Comparison of ENCODE assay signal across 24 cellular contexts in the genomic region with DNA sequence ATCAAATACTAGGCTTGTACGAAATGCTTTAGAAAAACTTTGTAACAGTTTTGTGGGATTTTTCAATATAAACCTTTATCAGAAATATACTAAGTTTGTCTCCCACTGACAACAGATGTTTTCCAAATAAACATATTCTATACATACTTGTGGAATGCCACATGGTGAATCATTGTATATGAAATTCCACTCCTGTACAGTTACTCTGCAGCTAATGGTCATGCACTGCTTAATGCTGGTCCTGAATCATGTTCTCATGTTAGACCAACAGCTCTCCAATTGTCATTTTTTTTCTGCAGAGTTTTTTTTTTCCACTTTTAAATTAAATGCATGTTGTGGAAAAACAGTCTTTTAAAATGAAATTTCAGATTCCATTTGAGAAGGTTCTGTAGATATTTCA.
DNase-seq lines count a peak whose midpoint lies in the region; ATAC-seq, FAIRE-seq and TF ChIP-seq lines count a peak whose summit lies in the region.
"Had no signal": no experiment of that assay in that cellular context is flagged by ENCODE, and none has a peak within 500 bp of the region (broad histone marks: within the 10 kb centered on the region; RNA-seq: fewer than 3 reads in every experiment).

No MANE protein-coding gene starts in this region.

- 0% methylated on average over 1 of the region's 1 CpG for WGBS in K562 (ENCODE audit: insufficient coverage, low coverage, missing lambda C conversion rate)

- no peaks in the 10 kb centered on the region for H4K20me1 ChIP-seq in K562 (replicated peaks; ENCODE audit: control insufficient read depth, insufficient read depth, low read length)

- H3K9ac ChIP-seq in K562 (ENCODE audit: insufficient read depth in 1 of 2, low read depth in 2 of 2, low read length in 2 of 2) = no peak overlapping the region

- H3K4me2 ChIP-seq in K562 (ENCODE audit: insufficient read depth, low read length) = no peak overlapping the region

- peak; percentile 19 for FAIRE-seq in K562 (lab: Jason Lieb, UNC)
- FAIRE-seq: GM12892 had no signal

- no peak overlapping the region for H2AFZ ChIP-seq in K562 (ENCODE audit: low read depth, low read length)

- CTCF ChIA-PET in K562 (lab: Yijun Ruan, JAX; ENCODE audit: low intra/inter-chr PET ratio) = no interaction called here

- in situ Hi-C loops in K562 (cut with MboI) = no loop called here

- H3K4me3 ChIP-seq in MG63 (no peak overlapping the region), K562 (no peak overlapping the region)
- H3K4me3 ChIP-seq: HAP-1, prostate gland, vagina had no signal

- no peaks in the 10 kb centered on the region for H3K79me2 ChIP-seq in K562 (ENCODE audit: control insufficient read depth, insufficient read depth, low read length)

- ATAC-seq in K562 = no peak
- ATAC-seq in HG03139 (IDR thresholded peaks at IDR 0.05; ENCODE audit: unreplicated experiment) = no peak
- ATAC-seq: effector memory CD8-positive, alpha-beta T cell; WTC11 had no signal

- H3K9me3 ChIP-seq in MG63 (no peaks in the 10 kb centered on the region), K562 (replicated peaks; ENCODE audit: control insufficient read depth, insufficient read depth, low read depth, low read length) (no peaks in the 10 kb centered on the region; the same call in 1 of the 2 replicates)
- H3K9me3 ChIP-seq: HAP-1, prostate gland, vagina had no signal

- H3K36me3 ChIP-seq in MG63 (no peaks in the 10 kb centered on the region), K562 (ENCODE audit: control insufficient read depth, insufficient read depth, low read length) (no peaks in the 10 kb centered on the region)
- H3K36me3 ChIP-seq: HAP-1, prostate gland, vagina had no signal

- no peak for TF ChIP-seq CTCF in K562 (IDR thresholded peaks at IDR 0.05 in 2 of 3, conservative IDR thresholded peaks at IDR 0.05 in 1 of 3; ENCODE audit: insufficient read depth in 2 of 3, low read depth in 1 of 3, low read length in 3 of 3)

- no peak for TF ChIP-seq POLR2A in K562 (conservative IDR thresholded peaks at IDR 0.05)

- DNase-seq in EL = peak; percentile 57
- DNase-seq in MG63 = peak; percentile 22
- no peak for DNase-seq in K562 (ENCODE audit: extremely low read depth in 1 of 4, low spot score in 3 of 4)
- DNase-seq in hepatic stellate cell (ENCODE audit: low spot score) = peak; percentile 8
- no peak for DNase-seq in T-helper 9 cell
- DNase-seq in activated T-cell treated with anti-CD3 and anti-CD28 coated beads, Interleukin-2, amount 50 U/mL, for 1 hour = no peak
- no peak for DNase-seq in NCI-H345 treated with DMSO at 0.1 percent for 48 hours (lab: John Stamatoyannopoulos, UW; ENCODE audit: unreplicated experiment)
- DNase-seq: activated CD4-positive, alpha-beta memory T cell treated with anti-CD3 and anti-CD28 coated beads, Interleukin-2, amount 10 ng/mL, durations not matched to agents 7 days and 5 days; activated naive CD4-positive, alpha-beta T cell treated with Interleukin-2 at 50 U/mL for 16 hours; activated T-cell treated with anti-CD3 and anti-CD28 coated beads, Interleukin-2, amount 50 U/mL, for 24 hours; aorta; effector memory CD8-positive, alpha-beta T cell; NCI-H2029 treated with DMSO at 0.1 percent for 48 hours; NCI-H510A; SHP77; stimulated activated CD4-positive, alpha-beta T cell treated with anti-CD3 and anti-CD28 coated beads, Interleukin-4, amount 100 ng/mL, for 4 hours; T-helper 1 cell had no signal

- H3K9me1 ChIP-seq in K562 (ENCODE audit: control insufficient read depth, insufficient read depth, low read length) = no peaks in the 10 kb centered on the region

- no peaks in the 10 kb centered on the region for H3K4me1 ChIP-seq in K562 (replicated peaks in 1 of 2; ENCODE audit: control insufficient read depth in 2 of 2, insufficient read depth in 2 of 2, low read length in 2 of 2)
- H3K4me1 ChIP-seq: HAP-1, prostate gland, vagina had no signal

- no peak for TF ChIP-seq RAD21 in K562 (CRISPR knock-in tag; conservative IDR thresholded peaks at IDR 0.05 in 1 of 2, IDR thresholded peaks at IDR 0.05 in 1 of 2)

- no peak overlapping the region for H3K27ac ChIP-seq in K562 (ENCODE audit: extremely low read depth, low read depth, low read length)
- H3K27ac ChIP-seq: HL-60, prostate gland, vagina had no signal

- BruUV-seq in K562 (replicated peaks; lab: Mats Ljungman, UMichigan) = no TSS peak

- H3K27me3 ChIP-seq in MG63 (no peaks in the 10 kb centered on the region), K562 (ENCODE audit: control insufficient read depth in 2 of 2, insufficient read depth in 2 of 2, low read length in 2 of 2) (no peaks in the 10 kb centered on the region)
- H3K27me3 ChIP-seq: vagina had no signal

- intact Hi-C loops in K562 (cut with micrococcal nuclease) = no loop called here

- POLR2A ChIA-PET in K562 (lab: Yijun Ruan, JAX) = no interaction called here

- TF ChIP-seq EP300 in K562 (IDR thresholded peaks at IDR 0.05; ENCODE audit: low read length) = no peak

TF ChIP-seq in K562, 482 proteins besides CTCF, POLR2A, EP300 and RAD21:
- TF ChIP-seq TEAD1 (CRISPR knock-in tag; IDR thresholded peaks at IDR 0.05) = no peak
- TF ChIP-seq, protein P1, sequence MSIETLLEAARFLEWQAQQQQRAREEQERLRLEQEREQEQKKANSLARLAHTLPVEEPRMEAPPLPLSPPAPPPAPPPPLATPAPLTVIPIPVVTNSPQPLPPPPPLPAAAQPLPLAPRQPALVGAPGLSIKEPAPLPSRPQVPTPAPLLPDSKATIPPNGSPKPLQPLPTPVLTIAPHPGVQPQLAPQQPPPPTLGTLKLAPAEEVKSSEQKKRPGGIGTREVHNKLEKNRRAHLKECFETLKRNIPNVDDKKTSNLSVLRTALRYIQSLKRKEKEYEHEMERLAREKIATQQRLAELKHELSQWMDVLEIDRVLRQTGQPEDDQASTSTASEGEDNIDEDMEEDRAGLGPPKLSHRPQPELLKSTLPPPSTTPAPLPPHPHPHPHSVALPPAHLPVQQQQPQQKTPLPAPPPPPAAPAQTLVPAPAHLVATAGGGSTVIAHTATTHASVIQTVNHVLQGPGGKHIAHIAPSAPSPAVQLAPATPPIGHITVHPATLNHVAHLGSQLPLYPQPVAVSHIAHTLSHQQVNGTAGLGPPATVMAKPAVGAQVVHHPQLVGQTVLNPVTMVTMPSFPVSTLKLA (conservative IDR thresholded peaks at IDR 0.05) = no peak
- TF ChIP-seq STAG1 (CRISPR knock-in tag; IDR thresholded peaks at IDR 0.05; ENCODE audit: borderline replicate concordance) = no peak

Comparison
In these comparisons a context has a peak if more than half of its experiments do, and no peak if none do; other contexts are left out.
1. DNase-seq: peak in EL (single experiment), MG63 (single experiment) and hepatic stellate cell (single experiment); none in K562 (0 of 4), T-helper 9 cell (single experiment), activated T-cell treated with anti-CD3 and anti-CD28 coated beads, Interleukin-2, amount 50 U/mL, for 1 hour (single experiment) and NCI-H345 treated with DMSO at 0.1 percent for 48 hours (single experiment).